In the genomic region with DNA sequence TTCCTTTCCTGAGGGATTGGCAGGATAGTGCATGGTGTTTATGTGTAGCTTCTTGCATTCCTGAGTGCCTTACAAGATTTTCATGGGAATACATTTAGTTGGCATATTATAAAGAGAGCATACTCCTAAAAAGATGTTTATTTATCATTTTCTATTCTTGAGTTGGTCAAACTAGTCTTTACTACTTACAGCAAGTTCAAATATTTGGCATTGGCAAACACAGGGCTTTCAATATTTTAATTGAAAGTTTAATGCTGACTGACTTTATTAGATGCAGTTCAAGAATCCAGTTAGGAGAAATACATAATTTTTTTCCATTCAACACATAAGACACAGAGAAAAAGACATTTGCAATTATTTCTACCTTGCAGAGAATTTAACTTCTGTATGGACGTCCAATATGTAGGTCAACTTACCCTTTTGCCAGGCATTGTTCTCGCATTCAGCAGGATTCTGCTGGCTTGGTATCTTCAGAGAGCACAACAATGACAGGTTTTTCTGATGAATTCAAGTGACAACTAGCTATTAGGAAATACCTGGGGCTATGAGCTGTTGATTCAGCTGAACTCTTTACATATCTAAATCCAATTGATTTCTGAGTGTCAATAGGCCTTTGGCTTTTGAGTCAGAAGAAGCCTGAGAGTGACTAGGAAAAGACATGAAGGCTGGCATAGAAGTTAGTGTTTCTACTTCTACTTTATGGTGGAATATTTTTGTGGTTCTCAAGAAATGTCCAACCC, we compare ENCODE assay signal across 8 cellular contexts.
"Had no signal": no experiment of that assay in that cellular context is flagged by ENCODE, and none has a peak within 500 bp of the region (broad histone marks: within the 10 kb centered on the region; RNA-seq: fewer than 3 reads in every experiment).

No MANE protein-coding gene starts in this region.

- H3K9me3 Mint-ChIP-seq: GM23338, H9 had no signal

- H3K27ac ChIP-seq: HL-60 had no signal

- DNase-seq: H9, HCEC 1CT, IMR-90 had no signal

- ATAC-seq: GM23338, K562 had no signal

- H3K27ac Mint-ChIP-seq: GM23338, H9 had no signal

- H3K4me3 Mint-ChIP-seq: GM23338, H9 had no signal

- FAIRE-seq: H1, H54, K562 had no signal
